In the genomic region with DNA sequence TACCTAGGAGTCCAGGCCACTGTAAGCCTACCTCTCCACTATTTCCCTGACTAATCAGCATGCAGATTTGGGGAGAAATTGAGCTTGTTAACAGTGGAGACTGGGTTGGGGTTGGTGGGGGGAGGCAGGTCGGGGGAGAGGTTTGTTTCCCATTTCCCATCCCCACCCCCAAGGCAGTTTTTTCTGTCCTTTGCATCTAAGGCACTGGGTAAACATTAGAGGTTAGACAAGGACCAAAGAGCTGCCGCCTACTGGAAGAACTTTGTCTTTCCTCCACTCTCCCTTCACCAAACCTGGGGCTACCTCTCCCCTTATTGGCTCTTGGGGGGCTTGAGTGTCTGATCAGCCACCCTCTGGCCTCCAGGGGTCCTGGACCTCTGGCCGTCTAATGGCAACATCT, we compare ENCODE assay signal across 10 cellular contexts. TPM values are rescaled to one million over a fixed set of nuclear protein-coding genes. Genes with fewer than 3 reads are reported as not detected.
DNase-seq lines count a peak whose midpoint lies in the region; ATAC-seq and TF ChIP-seq lines count a peak whose summit lies in the region.
"Had no signal": no experiment of that assay in that cellular context is flagged by ENCODE, and none has a peak within 500 bp of the region (broad histone marks: within the 10 kb centered on the region; RNA-seq: fewer than 3 reads in every experiment).

No MANE protein-coding gene starts in this region.

- no peak for TF ChIP-seq EP300 in SK-N-SH (IDR thresholded peaks at IDR 0.05; ENCODE audit: borderline replicate concordance in 1 of 2, low read depth in 1 of 2, low read length in 1 of 2)

- no peak overlapping the region for H2AFZ ChIP-seq in SK-N-SH (ENCODE audit: low read depth)
- H2AFZ ChIP-seq in OCI-LY7 (ENCODE audit: low read length): no peak overlapping the region

- peaks cover 74% of the 10 kb centered on the region for H3K4me1 Mint-ChIP-seq in central memory CD8-positive, alpha-beta T cell

- peaks cover 2% of the 10 kb centered on the region for H3K36me3 Mint-ChIP-seq in central memory CD8-positive, alpha-beta T cell (ENCODE audit: insufficient read depth)

- no peaks in the 10 kb centered on the region for H3K27me3 ChIP-seq in SK-N-SH (ENCODE audit: insufficient read depth)
- H3K27me3 ChIP-seq in subcutaneous abdominal adipose tissue (ENCODE audit: control insufficient read depth in 5 of 5, insufficient read depth in 4 of 5, low read length in 5 of 5): peaks cover 8 to 22% (median 17%) of the 10 kb centered on the region in 5 donors

- H3K9me2 ChIP-seq in SK-N-SH: no peaks in the 10 kb centered on the region
- no peaks in the 10 kb centered on the region for H3K9me2 ChIP-seq in OCI-LY7 (ENCODE audit: insufficient read depth, low read length)

- H3K36me3 ChIP-seq in SK-N-SH (replicated peaks in 1 of 2; ENCODE audit: control insufficient read depth in 1 of 2, insufficient read depth in 2 of 2, low read length in 1 of 2) (no peaks in the 10 kb centered on the region), OCI-LY7 (ENCODE audit: insufficient read depth, low read length) (peaks cover 12% of the 10 kb centered on the region; the same call in 1 of the 2 replicates), subcutaneous abdominal adipose tissue (ENCODE audit: control insufficient read depth in 5 of 5, insufficient read depth in 5 of 5, low read length in 5 of 5) (no peaks in the 10 kb centered on the region)

- H3F3A ChIP-seq in SK-N-SH (replicated peaks; ENCODE audit: insufficient read depth): peaks cover 10% of the 10 kb centered on the region

- WGBS in SK-N-SH (ENCODE audit: low lambda C conversion rate): 41% methylated on average over 3 of the region's 3 CpGs

- no peaks in the 10 kb centered on the region for H3K9me3 Mint-ChIP-seq in central memory CD8-positive, alpha-beta T cell

- intact Hi-C loops in OCI-LY7 (cut with micrococcal nuclease; ENCODE audit: unreplicated experiment): no loop called here

- peaks cover 11% of the 10 kb centered on the region for H3K27me3 Mint-ChIP-seq in central memory CD8-positive, alpha-beta T cell

- H4K20me1 ChIP-seq in SK-N-SH (ENCODE audit: insufficient read depth): no peaks in the 10 kb centered on the region
- H4K20me1 ChIP-seq in OCI-LY7 (ENCODE audit: insufficient read depth, low read length): no peaks in the 10 kb centered on the region

- peak overlapping the region; percentile 76 for H3K27ac Mint-ChIP-seq in central memory CD8-positive, alpha-beta T cell (ENCODE audit: low read depth)

- TF ChIP-seq CTCF in SK-N-SH (IDR thresholded peaks at IDR 0.05): no peak
- TF ChIP-seq CTCF in OCI-LY7 (conservative IDR thresholded peaks at IDR 0.05; ENCODE audit: low read length): peak; percentile 76

- ATAC-seq in SK-N-SH treated with all-trans-retinoic acid at 6 μM for 48 hours (no peak), GM18502 (IDR thresholded peaks at IDR 0.05; ENCODE audit: poor library complexity, unreplicated experiment) (no peak), GM19455 (IDR thresholded peaks at IDR 0.05; ENCODE audit: unreplicated experiment) (no peak), HG03039 (IDR thresholded peaks at IDR 0.05; ENCODE audit: unreplicated experiment) (no peak)
- ATAC-seq in central memory CD8-positive, alpha-beta T cell (replicated peaks; ENCODE audit: extremely low read depth, poor library complexity, severe bottlenecking): no peak

- no TSS peak for BruUV-seq in OCI-LY7 (replicated peaks; lab: Mats Ljungman, UMichigan)

- H3K4me3 ChIP-seq in SK-N-SH (ENCODE audit: low read depth in 2 of 2, low read length in 1 of 2): peak overlapping the region in 1 of 2 experiments; percentile 46; a peak in 1 of 4 replicates
- peak overlapping the region; percentile 78 for H3K4me3 ChIP-seq in OCI-LY7 (ENCODE audit: low read depth, low read length, poor library complexity, severe bottlenecking)
- H3K4me3 ChIP-seq in subcutaneous abdominal adipose tissue (ENCODE audit: low read depth in 1 of 5, low read length in 5 of 5): peak overlapping the region in 2 of 5 donors; percentile 11 to 17

- no peak for DNase-seq in SK-N-SH
- DNase-seq in OCI-LY7 (ENCODE audit: low spot score): peak; percentile 75
- no peak for DNase-seq in central memory CD8-positive, alpha-beta T cell (ENCODE audit: low spot score in 2 of 2)
- DNase-seq: NCI-H1105 had no signal

- H3K79me2 ChIP-seq in SK-N-SH (ENCODE audit: insufficient read depth) (no peaks in the 10 kb centered on the region), OCI-LY7 (ENCODE audit: insufficient read depth, low read depth, low read length) (peaks cover 41% of the 10 kb centered on the region)

- peak overlapping the region; percentile 72 for H3K4me3 Mint-ChIP-seq in central memory CD8-positive, alpha-beta T cell

- H3K4me1 ChIP-seq in SK-N-SH (ENCODE audit: control insufficient read depth in 1 of 2, insufficient read depth in 2 of 2, low read depth in 1 of 2, low read length in 1 of 2) (peaks cover 8 to 27% of the 10 kb centered on the region in 2 experiments; a peak in 3 of 4 replicates), OCI-LY7 (ENCODE audit: insufficient read depth, low read length, poor library complexity, severe bottlenecking) (peaks cover 85% of the 10 kb centered on the region), subcutaneous abdominal adipose tissue (ENCODE audit: control insufficient read depth in 5 of 5, insufficient read depth in 5 of 5, low read length in 5 of 5) (peaks cover 2 to 41% (median 7%) of the 10 kb centered on the region in 5 donors)

- no peak for TF ChIP-seq RAD21 in SK-N-SH (IDR thresholded peaks at IDR 0.05; ENCODE audit: low read length)

- POLR2A ChIA-PET in SK-N-SH (lab: Yijun Ruan, JAX): no interaction called here
- POLR2A ChIA-PET in OCI-LY7 (lab: Charles Lee): interaction anchor here (0.7 to 6.7 kb wide), 4 partner anchors 15 to 50 kb away, joined by 3 to 49 read pairs (median 15); partner anchors contain the start of gene SMG9

- H3K27ac ChIP-seq in SK-N-SH (ENCODE audit: low read depth in 2 of 2, low read length in 1 of 2) (no peak overlapping the region), OCI-LY7 (ENCODE audit: low read depth, low read length, poor library complexity, severe bottlenecking) (peak overlapping the region; percentile 91), subcutaneous abdominal adipose tissue (ENCODE audit: low read depth, low read length) (peak overlapping the region; percentile 16)

- CTCF ChIA-PET in SK-N-SH (lab: Yijun Ruan, JAX) (interaction anchor here (1.1 to 7.6 kb wide), 3 partner anchors 13 to 35 kb away, joined by 3 to 62 read pairs (median 9); no protein-coding TSS in a partner anchor), OCI-LY7 (lab: Charles Lee; ENCODE audit: unreplicated experiment) (interaction anchor here (1.1 kb wide), 1 partner anchor 14 kb away, joined by 3 read pairs; no protein-coding TSS in a partner anchor)

- peak overlapping the region; percentile 85 for H3K4me2 ChIP-seq in SK-N-SH
- H3K4me2 ChIP-seq in OCI-LY7 (ENCODE audit: low read length): peak overlapping the region; percentile 91

- no peaks in the 10 kb centered on the region for H3K9me3 ChIP-seq in SK-N-SH
- H3K9me3 ChIP-seq in OCI-LY7 (ENCODE audit: low read length): no peaks in the 10 kb centered on the region
- no peaks in the 10 kb centered on the region for H3K9me3 ChIP-seq in subcutaneous abdominal adipose tissue (ENCODE audit: control insufficient read depth in 5 of 5, low read length in 5 of 5)

- no peak overlapping the region; the same call in 1 of the 2 replicates for H3K9ac ChIP-seq in SK-N-SH
- H3K9ac ChIP-seq in subcutaneous abdominal adipose tissue (ENCODE audit: low read length in 5 of 5): peak overlapping the region in 1 of 5 donors; percentile 54

TF ChIP-seq in SK-N-SH, 30 proteins besides CTCF, POLR2A, EP300 and RAD21 (continues in another document):
- TF ChIP-seq, protein P1, sequence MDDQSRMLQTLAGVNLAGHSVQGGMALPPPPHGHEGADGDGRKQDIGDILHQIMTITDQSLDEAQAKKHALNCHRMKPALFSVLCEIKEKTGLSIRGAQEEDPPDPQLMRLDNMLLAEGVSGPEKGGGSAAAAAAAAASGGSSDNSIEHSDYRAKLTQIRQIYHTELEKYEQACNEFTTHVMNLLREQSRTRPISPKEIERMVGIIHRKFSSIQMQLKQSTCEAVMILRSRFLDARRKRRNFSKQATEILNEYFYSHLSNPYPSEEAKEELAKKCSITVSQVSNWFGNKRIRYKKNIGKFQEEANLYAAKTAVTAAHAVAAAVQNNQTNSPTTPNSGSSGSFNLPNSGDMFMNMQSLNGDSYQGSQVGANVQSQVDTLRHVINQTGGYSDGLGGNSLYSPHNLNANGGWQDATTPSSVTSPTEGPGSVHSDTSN (IDR thresholded peaks at IDR 0.05): no peak
- no peak for TF ChIP-seq FOXM1 (IDR thresholded peaks at IDR 0.05; ENCODE audit: low read depth)

TF ChIP-seq in SK-N-SH treated with all-trans-retinoic acid at 6 μM for 48 hours, 23 proteins besides CTCF, POLR2A, EP300 and RAD21:
- TF ChIP-seq ZC3H10 (CRISPR knock-in tag; IDR thresholded peaks at IDR 0.05) (no peak), ZNF8 (CRISPR knock-in tag; IDR thresholded peaks at IDR 0.05) (no peak)

RNA-seq across cellular contexts. Expression of gene KCNN4, which starts 1.0 kb away (rescaled TPM):
- polyA plus RNA-seq in SK-N-SH (2012; rRNA removed): 21.0 and 22.2 TPM in 2 replicates
- 7.8 and 15.2 TPM in 2 replicates for polyA plus RNA-seq in SK-N-SH (2012; cell fraction: cytosol; rRNA removed)
- 39.9 and 54.3 TPM in 2 replicates for polyA plus RNA-seq in SK-N-SH (2012; cell fraction: nucleus; rRNA removed)
- 31.3 and 39.7 TPM in 2 replicates for total RNA-seq in OCI-LY7 (2014; rRNA removed; shearing (Covaris generic))
- 39.3 and 40.0 TPM in 2 replicates for total RNA-seq in OCI-LY7 (2022)

RNA-seq across cellular contexts. Expression of gene LYPD5, which starts 22.4 kb away (rescaled TPM):
- polyA plus RNA-seq in SK-N-SH (2012; rRNA removed): 0.05 and 0.13 TPM in 2 replicates
- polyA plus RNA-seq in SK-N-SH (2012; cell fraction: cytosol; rRNA removed): 0.03 and 0.09 TPM in 2 replicates
- polyA plus RNA-seq in SK-N-SH (2012; cell fraction: nucleus; rRNA removed): 0.18 TPM in 1 of 2 replicates, not detected in the other
- not detected in 2 replicates for total RNA-seq in OCI-LY7 (2014; rRNA removed; shearing (Covaris generic))
- not detected in 2 replicates for total RNA-seq in OCI-LY7 (2022)
- total RNA-seq: skeletal muscle tissue had no signal

RNA-seq across cellular contexts. Expression of gene SMG9, which starts 25.1 kb away (rescaled TPM):
- polyA plus RNA-seq in SK-N-SH (2012; rRNA removed): 17.3 and 24.3 TPM in 2 replicates
- 9.3 and 10.4 TPM in 2 replicates for polyA plus RNA-seq in SK-N-SH (2012; cell fraction: cytosol; rRNA removed)
- polyA plus RNA-seq in SK-N-SH (2012; cell fraction: nucleus; rRNA removed): 96.8 and 169 TPM in 2 replicates
- 49.1 and 65.6 TPM in 2 replicates for total RNA-seq in OCI-LY7 (2014; rRNA removed; shearing (Covaris generic))
- 75.5 and 83.1 TPM in 2 replicates for total RNA-seq in OCI-LY7 (2022)

RNA-seq across cellular contexts. Expression of gene ZNF283, which starts 47.3 kb away (rescaled TPM):
- 1.6 and 2.6 TPM in 2 replicates for polyA plus RNA-seq in SK-N-SH (2012; rRNA removed)
- 2.1 and 2.5 TPM in 2 replicates for polyA plus RNA-seq in SK-N-SH (2012; cell fraction: cytosol; rRNA removed)
- 2.8 and 5.4 TPM in 2 replicates for polyA plus RNA-seq in SK-N-SH (2012; cell fraction: nucleus; rRNA removed)
- total RNA-seq in OCI-LY7 (2014; rRNA removed; shearing (Covaris generic)): 4.3 and 4.8 TPM in 2 replicates
- total RNA-seq in OCI-LY7 (2022): 1.9 and 2.8 TPM in 2 replicates

Comparison
In these comparisons a context has a peak if more than half of its experiments do, and no peak if none do; other contexts are left out.
1. H3K27ac ChIP-seq: peak in OCI-LY7 (single experiment) and subcutaneous abdominal adipose tissue (single experiment); none in SK-N-SH (0 of 2).